Comparison of ENCODE assay signal across 17 cellular contexts in the genomic region with DNA sequence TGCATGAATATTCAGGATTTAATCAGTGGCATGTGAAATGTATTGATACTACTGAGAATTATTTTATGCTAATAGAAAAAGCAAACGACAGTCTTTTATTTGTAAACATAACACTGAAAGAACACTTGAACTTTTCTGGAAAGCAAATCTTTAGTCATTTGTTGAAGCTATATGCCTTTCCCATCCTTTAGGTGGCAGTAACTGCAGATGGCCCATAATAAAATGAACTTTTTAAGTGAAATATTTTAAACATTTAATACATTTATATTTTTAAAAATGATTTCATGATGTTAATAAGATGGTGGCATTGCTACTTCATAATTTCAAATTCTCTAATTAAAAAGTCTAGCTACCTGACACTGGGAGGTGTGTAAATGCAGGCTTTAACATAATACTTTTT. TPM values are rescaled to one million over a fixed set of nuclear protein-coding genes. Genes with fewer than 3 reads are reported as not detected.
DNase-seq lines count a peak whose midpoint lies in the region; ATAC-seq, FAIRE-seq and TF ChIP-seq lines count a peak whose summit lies in the region.
"Had no signal": no experiment of that assay in that cellular context is flagged by ENCODE, and none has a peak within 500 bp of the region (broad histone marks: within the 10 kb centered on the region; RNA-seq: fewer than 3 reads in every experiment).

No MANE protein-coding gene starts in this region.

- POLR2A ChIA-PET in CD4-positive, alpha-beta memory T cell (lab: Charles Lee; ENCODE audit: partially characterized antibody), result no interaction called here

- no peak overlapping the region for H2AFZ ChIP-seq in GM23248

- H3F3A ChIP-seq in GM23248 (ENCODE audit: insufficient read depth), result no peaks in the 10 kb centered on the region

- H3K79me2 ChIP-seq in GM23248 (ENCODE audit: insufficient read depth), result no peaks in the 10 kb centered on the region

- H3K27me3 Mint-ChIP-seq in glutamatergic neuron (ENCODE audit: unreplicated experiment), result peaks cover 4% of the 10 kb centered on the region
- H3K27me3 Mint-ChIP-seq in CD4-positive, alpha-beta memory T cell, result peaks cover 8 to 26% of the 10 kb centered on the region in 2 donors

- CTCF ChIA-PET in CD4-positive, alpha-beta memory T cell (lab: Charles Lee; ENCODE audit: partially characterized antibody), result interaction anchor here (1.3 to 7.9 kb wide), 5 partner anchors 191 to 1062 kb away, joined by 3 to 173 read pairs (median 20); a partner anchor contains a TSS

- H3K9ac ChIP-seq in GM23248, result no peak overlapping the region

- 16 to 27% methylated on average over 1 of the region's 1 CpG for WGBS in GM23248 (ENCODE audit: low coverage in 1 of 2, low lambda C conversion rate in 2 of 2, missing lambda C conversion rate in 2 of 2), 2 experiments

- intact Hi-C loops in CD4-positive, alpha-beta memory T cell (cut with micrococcal nuclease), result no loop called here

- in situ Hi-C loops in GM23248 (cut with MboI) (loop anchor here (5.0 kb wide), 1 partner anchor 512 kb away; no protein-coding TSS in a partner anchor), astrocyte of the spinal cord (cut with HindIII; ENCODE audit: low sequenced_read_pairs) (no loop called here)

- DNase-seq in GM23248, result peak; percentile 46
- DNase-seq in astrocyte of the spinal cord (ENCODE audit: low read depth, low spot score), result no peak
- no peak for DNase-seq in glutamatergic neuron
- DNase-seq in retina, result no peak
- no peak for DNase-seq in omental fat pad (ENCODE audit: low spot score)
- DNase-seq in stimulated activated CD4-positive, alpha-beta T cell treated with anti-CD3 and anti-CD28 coated beads, Interleukin-4, amount 100 ng/mL, for 1 hour, result no peak
- DNase-seq in CD4-positive, alpha-beta memory T cell, result no peak
- DNase-seq: AML-193; DMS79; NCI-H1436; right cardiac atrium; stimulated activated CD4-positive, alpha-beta T cell treated with anti-CD3 and anti-CD28 coated beads, Interleukin-4, amount 100 ng/mL, for 4 hours; upper lobe of right lung had no signal

- no peak overlapping the region for H3K4me3 ChIP-seq in GM23248
- H3K4me3 ChIP-seq in astrocyte of the spinal cord (ENCODE audit: low read depth, low read length), result no peak overlapping the region
- H3K4me3 ChIP-seq in CD4-positive, alpha-beta memory T cell (ENCODE audit: low read length in 2 of 2), result no peak overlapping the region
- H3K4me3 ChIP-seq: upper lobe of right lung had no signal

- H3K4me3 Mint-ChIP-seq in glutamatergic neuron (ENCODE audit: unreplicated experiment), result peak overlapping the region; percentile 84
- no peak overlapping the region for H3K4me3 Mint-ChIP-seq in CD4-positive, alpha-beta memory T cell
- H3K4me3 Mint-ChIP-seq: WTC11 had no signal

- H3K27ac Mint-ChIP-seq in glutamatergic neuron (ENCODE audit: unreplicated experiment), result peak overlapping the region; percentile 96
- no peak overlapping the region for H3K27ac Mint-ChIP-seq in CD4-positive, alpha-beta memory T cell
- H3K27ac Mint-ChIP-seq: activated naive CD4-positive, alpha-beta T cell treated with anti-CD3 and anti-CD28 coated beads, Interleukin-2, amount 50 U/mL, for 72 hours; WTC11 had no signal

- H3K36me3 Mint-ChIP-seq in glutamatergic neuron (ENCODE audit: unreplicated experiment), result peaks cover 14% of the 10 kb centered on the region
- no peaks in the 10 kb centered on the region for H3K36me3 Mint-ChIP-seq in CD4-positive, alpha-beta memory T cell
- H3K36me3 Mint-ChIP-seq: WTC11 had no signal

- H3K4me2 ChIP-seq in GM23248 (ENCODE audit: unreplicated experiment), result no peak overlapping the region

- H3K9me3 ChIP-seq in GM23248 (ENCODE audit: low read depth), result no peaks in the 10 kb centered on the region
- no peaks in the 10 kb centered on the region for H3K9me3 ChIP-seq in CD4-positive, alpha-beta memory T cell (ENCODE audit: control insufficient read depth in 1 of 2, low read length in 2 of 2)
- H3K9me3 ChIP-seq: upper lobe of right lung had no signal

- no peak overlapping the region for H3K27ac ChIP-seq in GM23248
- no peak overlapping the region for H3K27ac ChIP-seq in CD4-positive, alpha-beta memory T cell (ENCODE audit: low read depth, low read length)
- H3K27ac ChIP-seq: upper lobe of right lung had no signal

- no peak for ATAC-seq in omental fat pad (ENCODE audit: low FRiP score)
- ATAC-seq: activated naive CD4-positive, alpha-beta T cell treated with anti-CD3 and anti-CD28 coated beads, Interleukin-2, amount 50 U/mL, for 72 hours; left lobe of liver; right cardiac atrium; upper lobe of right lung; WTC11 had no signal

- H3K9me2 ChIP-seq in GM23248 (ENCODE audit: insufficient read depth), result no peaks in the 10 kb centered on the region

- TF ChIP-seq CTCF in astrocyte of the spinal cord (IDR thresholded peaks at IDR 0.05; ENCODE audit: low read depth, low read length), result peak; percentile 71
- no peak for TF ChIP-seq CTCF in glutamatergic neuron (IDR thresholded peaks at IDR 0.05; ENCODE audit: partially characterized antibody, unreplicated experiment)
- no peak for TF ChIP-seq CTCF in omental fat pad (IDR thresholded peaks at IDR 0.05)

- peaks cover 18% of the 10 kb centered on the region for H3K9me3 Mint-ChIP-seq in glutamatergic neuron (ENCODE audit: unreplicated experiment)
- H3K9me3 Mint-ChIP-seq in CD4-positive, alpha-beta memory T cell, result peaks cover 0 to 4% (median 0%) of the 10 kb centered on the region in 8 donors
- H3K9me3 Mint-ChIP-seq: activated naive CD4-positive, alpha-beta T cell treated with anti-CD3 and anti-CD28 coated beads, Interleukin-2, amount 50 U/mL, for 72 hours had no signal

- H3K27me3 ChIP-seq in GM23248 (replicated peaks; ENCODE audit: insufficient read depth), result no peaks in the 10 kb centered on the region
- H3K27me3 ChIP-seq in CD4-positive, alpha-beta memory T cell (ENCODE audit: insufficient read depth, low read length), result no peaks in the 10 kb centered on the region
- H3K27me3 ChIP-seq: upper lobe of right lung had no signal

- H4K20me1 ChIP-seq in GM23248 (ENCODE audit: insufficient read depth), result no peaks in the 10 kb centered on the region

- H3K4me1 Mint-ChIP-seq in glutamatergic neuron (ENCODE audit: low read depth, unreplicated experiment), result peaks cover 37% of the 10 kb centered on the region
- H3K4me1 Mint-ChIP-seq in CD4-positive, alpha-beta memory T cell, result peaks cover 0 to 2% (median 0%) of the 10 kb centered on the region in 4 donors

- no peaks in the 10 kb centered on the region for H3K36me3 ChIP-seq in GM23248 (ENCODE audit: low read depth)
- H3K36me3 ChIP-seq in CD4-positive, alpha-beta memory T cell (ENCODE audit: insufficient read depth, low read length), result no peaks in the 10 kb centered on the region
- H3K36me3 ChIP-seq: upper lobe of right lung had no signal

- FAIRE-seq in A204.1 (lab: Jason Lieb, UNC), result peak; percentile 93

- no peaks in the 10 kb centered on the region for H3K4me1 ChIP-seq in GM23248 (ENCODE audit: insufficient read depth)
- no peaks in the 10 kb centered on the region for H3K4me1 ChIP-seq in CD4-positive, alpha-beta memory T cell (ENCODE audit: insufficient read depth, low read length)
- H3K4me1 ChIP-seq: upper lobe of right lung had no signal

RNA-seq across cellular contexts. Expression of a gene that starts 13.9 kb away (rescaled TPM):
- total RNA-seq in GM23248 (2014; rRNA removed; shearing (Covaris generic)), result 45.3 and 54.9 TPM in 2 replicates
- polyA plus RNA-seq in GM23248 (2016; fragmentation: Nextera tagmentation; extraction: Ambion mirVana), result 35.1 and 37.4 TPM in 2 replicates
- total RNA-seq in glutamatergic neuron (ENCODE audit: unreplicated experiment), result 57.7 TPM
- total RNA-seq in omental fat pad, result 10 to 100 TPM; 28.8 to 39.9 (median 34.3) TPM
- total RNA-seq in CD4-positive, alpha-beta memory T cell, result 10 to 100 TPM; 60.7 to 65.0 TPM
- 10 to 100 TPM; 51.2 to 66.1 TPM for polyA plus RNA-seq in CD4-positive, alpha-beta memory T cell

RNA-seq across cellular contexts. Expression of a gene that starts 44.7 kb away (rescaled TPM):
- total RNA-seq in GM23248 (2014; rRNA removed; shearing (Covaris generic)), result 272 and 303 TPM in 2 replicates
- polyA plus RNA-seq in GM23248 (2016; fragmentation: Nextera tagmentation; extraction: Ambion mirVana), result 488 and 507 TPM in 2 replicates
- total RNA-seq in glutamatergic neuron (ENCODE audit: unreplicated experiment) (0.25 TPM), omental fat pad (10 to 100 TPM; 25.0 to 39.3 (median 32.8) TPM)
- 10 to 100 TPM; 96.1 to 99.8 TPM for total RNA-seq in CD4-positive, alpha-beta memory T cell
- polyA plus RNA-seq in CD4-positive, alpha-beta memory T cell, result 100 to 1,000 TPM; 159 to 222 TPM

Comparison
In these comparisons a context has a peak if more than half of its experiments do, and no peak if none do; other contexts are left out.
1. RNA of a gene that starts 44.7 kb away (total RNA-seq): 272 to 303 TPM in GM23248, 96.1 to 99.8 TPM in CD4-positive, alpha-beta memory T cell and 25.0 to 39.3 TPM in omental fat pad; 0.25 TPM in glutamatergic neuron (single experiment); every median in the first group is over 10 times any median in the second.